Comparison of ENCODE assay signal across 10 cellular contexts in the genomic region with DNA sequence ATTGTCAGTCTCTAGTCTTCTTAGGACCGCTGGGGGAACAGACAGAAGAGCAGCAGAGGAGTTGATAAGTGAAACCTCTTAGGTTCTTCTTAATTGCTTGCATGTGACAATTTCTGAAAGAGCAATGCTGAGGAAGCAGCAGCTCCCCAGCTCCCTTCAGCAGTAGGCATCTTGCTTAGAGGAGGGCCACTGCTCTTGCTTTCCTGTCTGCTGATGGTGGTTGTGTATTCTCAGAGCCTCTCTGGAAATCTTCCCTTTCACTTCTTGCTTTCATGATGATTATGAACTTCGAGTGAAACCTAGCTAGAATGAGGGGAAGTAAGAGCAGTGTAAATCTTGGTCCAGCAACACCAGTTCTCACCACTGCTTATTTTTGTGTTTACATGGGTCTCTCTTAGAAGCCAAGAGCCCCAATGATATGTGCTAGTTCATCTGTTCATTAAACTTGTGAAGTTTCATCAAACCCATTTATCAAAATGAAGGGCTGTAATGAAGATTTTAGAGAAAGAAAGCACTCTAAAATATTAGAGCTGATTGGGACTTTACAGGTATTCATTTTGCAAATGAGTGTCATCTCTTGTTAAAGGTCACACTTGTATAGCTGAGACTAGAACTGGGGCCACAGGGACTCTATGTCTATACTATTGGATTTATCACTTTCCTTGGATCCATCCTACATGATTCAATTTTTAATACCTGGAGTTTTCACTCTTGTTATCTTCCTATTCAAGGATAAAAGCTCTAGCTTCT.
A peak's percentile ranks its signal among the peaks of the same experiment; 100 is the strongest.
DNase-seq lines count a peak whose midpoint lies in the region; ATAC-seq and TF ChIP-seq lines count a peak whose summit lies in the region.
"Had no signal": no experiment of that assay in that cellular context is flagged by ENCODE, and none has a peak within 500 bp of the region (broad histone marks: within the 10 kb centered on the region; RNA-seq: fewer than 3 reads in every experiment).

No MANE protein-coding gene starts in this region.

- H3K4me3 ChIP-seq in GM12864 (ENCODE audit: low read depth, low read length) (no peak overlapping the region), Caco-2 (ENCODE audit: low read depth, low read length) (no peak overlapping the region)
- H3K4me3 ChIP-seq: cardiac muscle cell had no signal

- peak overlapping the region; percentile 66 for H3K27ac Mint-ChIP-seq in activated naive CD8-positive, alpha-beta T cell treated with anti-CD3 and anti-CD28 coated beads, Interleukin-2, amount 10 ng/mL, durations not matched to agents 7 days and 5 days
- no peak overlapping the region for H3K27ac Mint-ChIP-seq in Caco-2 (ENCODE audit: unreplicated experiment)

- H3K9me3 Mint-ChIP-seq in activated naive CD8-positive, alpha-beta T cell treated with anti-CD3 and anti-CD28 coated beads, Interleukin-2, amount 10 ng/mL, durations not matched to agents 7 days and 5 days: peaks cover 4% of the 10 kb centered on the region
- no peaks in the 10 kb centered on the region for H3K9me3 Mint-ChIP-seq in Caco-2 (ENCODE audit: unreplicated experiment)

- H3K27me3 Mint-ChIP-seq in activated naive CD8-positive, alpha-beta T cell treated with anti-CD3 and anti-CD28 coated beads, Interleukin-2, amount 10 ng/mL, durations not matched to agents 7 days and 5 days: no peaks in the 10 kb centered on the region
- H3K27me3 Mint-ChIP-seq in Caco-2 (ENCODE audit: insufficient read depth, unreplicated experiment): no peaks in the 10 kb centered on the region

- H3K36me3 Mint-ChIP-seq in activated naive CD8-positive, alpha-beta T cell treated with anti-CD3 and anti-CD28 coated beads, Interleukin-2, amount 10 ng/mL, durations not matched to agents 7 days and 5 days: peaks cover 27% of the 10 kb centered on the region
- H3K36me3 Mint-ChIP-seq in Caco-2 (ENCODE audit: insufficient read depth, unreplicated experiment): peaks cover 28% of the 10 kb centered on the region

- CTCF ChIA-PET in Caco-2 (lab: Charles Lee): interaction anchor here (0.5 kb wide), 1 partner anchor 38 kb away, joined by 5 read pairs; no protein-coding TSS in a partner anchor

- intact Hi-C loops in Caco-2 (cut with micrococcal nuclease; ENCODE audit: unreplicated experiment): no loop called here

- ATAC-seq in GM19452 (IDR thresholded peaks at IDR 0.05; ENCODE audit: unreplicated experiment) (peak; percentile 92), HG03159 (IDR thresholded peaks at IDR 0.05; ENCODE audit: unreplicated experiment) (peak; percentile 96)
- peak; percentile 90 for ATAC-seq in activated naive CD8-positive, alpha-beta T cell treated with anti-CD3 and anti-CD28 coated beads, Interleukin-2, amount 10 ng/mL, durations not matched to agents 7 days and 5 days (ENCODE audit: low read depth)

- DNase-seq in GM12864 (ENCODE audit: low read depth) (peak; percentile 60), HT-29 (ENCODE audit: low spot score) (no peak), NCI-H1436 (lab: John Stamatoyannopoulos, UW) (no peak), Caco-2 (no peak)
- DNase-seq in activated naive CD8-positive, alpha-beta T cell treated with anti-CD3 and anti-CD28 coated beads, Interleukin-2, amount 10 ng/mL, durations not matched to agents 7 days and 5 days: no peak
- DNase-seq in activated effector memory CD4-positive, alpha-beta T cell treated with anti-CD3 and anti-CD28 coated beads, Interleukin-2, amount 50 U/mL, for 16 hours: no peak
- DNase-seq: mesendoderm had no signal

- no TSS peak for BruUV-seq in Caco-2 (replicated peaks; lab: Mats Ljungman, UMichigan)

- H3K27me3 ChIP-seq in Caco-2 (replicated peaks; ENCODE audit: control insufficient read depth, insufficient read depth, low read length): no peaks in the 10 kb centered on the region
- H3K27me3 ChIP-seq: cardiac muscle cell had no signal

- H3K9me3 ChIP-seq in Caco-2: no peaks in the 10 kb centered on the region

- H3K36me3 ChIP-seq in Caco-2 (ENCODE audit: control insufficient read depth, insufficient read depth, low read length): no peaks in the 10 kb centered on the region
- H3K36me3 ChIP-seq: cardiac muscle cell had no signal

- H3K4me1 Mint-ChIP-seq in activated naive CD8-positive, alpha-beta T cell treated with anti-CD3 and anti-CD28 coated beads, Interleukin-2, amount 10 ng/mL, durations not matched to agents 7 days and 5 days: peaks cover 53% of the 10 kb centered on the region
- H3K4me1 Mint-ChIP-seq in Caco-2 (ENCODE audit: low read depth, unreplicated experiment): peaks cover 27% of the 10 kb centered on the region

- TF ChIP-seq CTCF in GM12864 (IDR thresholded peaks at IDR 0.05; ENCODE audit: low read depth, low read length, missing control alignments): no peak
- no peak for TF ChIP-seq CTCF in Caco-2 (IDR thresholded peaks at IDR 0.05; ENCODE audit: insufficient read depth in 1 of 2, low read depth in 1 of 2, low read length in 1 of 2, severe bottlenecking in 1 of 2, unreplicated experiment in 1 of 2)

- peaks cover 5% of the 10 kb centered on the region; the same call in 1 of the 2 replicates for H3K4me1 ChIP-seq in Caco-2

- POLR2A ChIA-PET in activated naive CD8-positive, alpha-beta T cell treated with anti-CD3 and anti-CD28 coated beads, Interleukin-2, amount 10 ng/mL, durations not matched to agents 7 days and 5 days (lab: Charles Lee): interaction anchor here (0.7 to 1.4 kb wide), 6 partner anchors 9 to 660 kb away, joined by 3 to 6 read pairs (median 3); partner anchors contain the start of gene BCL6
- POLR2A ChIA-PET in Caco-2 (lab: Charles Lee): no interaction called here

- H3K4me3 Mint-ChIP-seq in activated naive CD8-positive, alpha-beta T cell treated with anti-CD3 and anti-CD28 coated beads, Interleukin-2, amount 10 ng/mL, durations not matched to agents 7 days and 5 days: no peak overlapping the region
- H3K4me3 Mint-ChIP-seq in Caco-2 (ENCODE audit: unreplicated experiment): no peak overlapping the region
